1 cellular context compared by ENCODE assay signal in the genomic region with DNA sequence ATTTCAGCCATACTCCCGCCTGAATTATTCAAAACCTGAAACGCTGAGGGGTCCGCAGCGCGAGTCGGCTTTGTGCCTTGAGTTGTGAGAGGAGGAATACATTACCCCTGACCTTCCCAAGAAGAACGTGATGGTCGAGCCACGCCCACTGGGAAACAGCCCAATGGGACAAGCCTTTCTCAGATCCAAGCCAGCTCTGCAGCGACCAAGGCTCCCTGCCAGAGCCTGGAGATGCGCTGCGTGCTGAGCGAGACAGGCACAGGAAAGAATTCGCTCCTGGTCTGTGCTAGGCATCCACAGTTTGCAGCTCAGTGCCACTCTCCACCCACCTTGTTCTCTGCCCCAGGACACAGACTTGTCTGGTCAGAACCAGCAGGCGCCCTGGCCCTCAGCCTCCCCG.
TF ChIP-seq lines count a peak whose summit lies in the region.

No MANE protein-coding gene starts in this region.

TF ChIP-seq in GM23338, 12 proteins besides CTCF, POLR2A, EP300 and RAD21 (continued from another document):
- TF ChIP-seq, protein P1, sequence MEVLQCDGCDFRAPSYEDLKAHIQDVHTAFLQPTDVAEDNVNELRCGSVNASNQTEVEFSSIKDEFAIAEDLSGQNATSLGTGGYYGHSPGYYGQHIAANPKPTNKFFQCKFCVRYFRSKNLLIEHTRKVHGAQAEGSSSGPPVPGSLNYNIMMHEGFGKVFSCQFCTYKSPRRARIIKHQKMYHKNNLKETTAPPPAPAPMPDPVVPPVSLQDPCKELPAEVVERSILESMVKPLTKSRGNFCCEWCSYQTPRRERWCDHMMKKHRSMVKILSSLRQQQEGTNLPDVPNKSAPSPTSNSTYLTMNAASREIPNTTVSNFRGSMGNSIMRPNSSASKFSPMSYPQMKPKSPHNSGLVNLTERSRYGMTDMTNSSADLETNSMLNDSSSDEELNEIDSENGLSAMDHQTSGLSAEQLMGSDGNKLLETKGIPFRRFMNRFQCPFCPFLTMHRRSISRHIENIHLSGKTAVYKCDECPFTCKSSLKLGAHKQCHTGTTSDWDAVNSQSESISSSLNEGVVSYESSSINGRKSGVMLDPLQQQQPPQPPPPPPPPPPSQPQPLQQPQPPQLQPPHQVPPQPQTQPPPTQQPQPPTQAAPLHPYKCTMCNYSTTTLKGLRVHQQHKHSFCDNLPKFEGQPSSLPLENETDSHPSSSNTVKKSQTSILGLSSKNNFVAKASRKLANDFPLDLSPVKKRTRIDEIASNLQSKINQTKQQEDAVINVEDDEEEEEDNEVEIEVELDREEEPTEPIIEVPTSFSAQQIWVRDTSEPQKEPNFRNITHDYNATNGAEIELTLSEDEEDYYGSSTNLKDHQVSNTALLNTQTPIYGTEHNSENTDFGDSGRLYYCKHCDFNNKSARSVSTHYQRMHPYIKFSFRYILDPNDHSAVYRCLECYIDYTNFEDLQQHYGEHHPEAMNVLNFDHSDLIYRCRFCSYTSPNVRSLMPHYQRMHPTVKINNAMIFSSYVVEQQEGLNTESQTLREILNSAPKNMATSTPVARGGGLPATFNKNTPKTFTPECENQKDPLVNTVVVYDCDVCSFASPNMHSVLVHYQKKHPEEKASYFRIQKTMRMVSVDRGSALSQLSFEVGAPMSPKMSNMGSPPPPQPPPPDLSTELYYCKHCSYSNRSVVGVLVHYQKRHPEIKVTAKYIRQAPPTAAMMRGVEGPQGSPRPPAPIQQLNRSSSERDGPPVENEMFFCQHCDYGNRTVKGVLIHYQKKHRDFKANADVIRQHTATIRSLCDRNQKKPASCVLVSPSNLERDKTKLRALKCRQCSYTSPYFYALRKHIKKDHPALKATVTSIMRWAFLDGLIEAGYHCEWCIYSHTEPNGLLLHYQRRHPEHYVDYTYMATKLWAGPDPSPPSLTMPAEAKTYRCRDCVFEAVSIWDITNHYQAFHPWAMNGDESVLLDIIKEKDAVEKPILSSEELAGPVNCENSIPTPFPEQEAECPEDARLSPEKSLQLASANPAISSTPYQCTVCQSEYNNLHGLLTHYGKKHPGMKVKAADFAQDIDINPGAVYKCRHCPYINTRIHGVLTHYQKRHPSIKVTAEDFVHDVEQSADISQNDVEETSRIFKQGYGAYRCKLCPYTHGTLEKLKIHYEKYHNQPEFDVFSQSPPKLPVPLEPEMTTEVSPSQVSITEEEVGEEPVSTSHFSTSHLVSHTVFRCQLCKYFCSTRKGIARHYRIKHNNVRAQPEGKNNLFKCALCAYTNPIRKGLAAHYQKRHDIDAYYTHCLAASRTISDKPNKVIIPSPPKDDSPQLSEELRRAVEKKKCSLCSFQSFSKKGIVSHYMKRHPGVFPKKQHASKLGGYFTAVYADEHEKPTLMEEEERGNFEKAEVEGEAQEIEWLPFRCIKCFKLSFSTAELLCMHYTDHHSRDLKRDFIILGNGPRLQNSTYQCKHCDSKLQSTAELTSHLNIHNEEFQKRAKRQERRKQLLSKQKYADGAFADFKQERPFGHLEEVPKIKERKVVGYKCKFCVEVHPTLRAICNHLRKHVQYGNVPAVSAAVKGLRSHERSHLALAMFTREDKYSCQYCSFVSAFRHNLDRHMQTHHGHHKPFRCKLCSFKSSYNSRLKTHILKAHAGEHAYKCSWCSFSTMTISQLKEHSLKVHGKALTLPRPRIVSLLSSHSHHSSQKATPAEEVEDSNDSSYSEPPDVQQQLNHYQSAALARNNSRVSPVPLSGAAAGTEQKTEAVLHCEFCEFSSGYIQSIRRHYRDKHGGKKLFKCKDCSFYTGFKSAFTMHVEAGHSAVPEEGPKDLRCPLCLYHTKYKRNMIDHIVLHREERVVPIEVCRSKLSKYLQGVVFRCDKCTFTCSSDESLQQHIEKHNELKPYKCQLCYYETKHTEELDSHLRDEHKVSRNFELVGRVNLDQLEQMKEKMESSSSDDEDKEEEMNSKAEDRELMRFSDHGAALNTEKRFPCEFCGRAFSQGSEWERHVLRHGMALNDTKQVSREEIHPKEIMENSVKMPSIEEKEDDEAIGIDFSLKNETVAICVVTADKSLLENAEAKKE (CRISPR knock-in tag; IDR thresholded peaks at IDR 0.05), result no peak
- TF ChIP-seq EZH2phosphoT487 (IDR thresholded peaks at IDR 0.05; ENCODE audit: unreplicated experiment) (no peak), ZNF114 (CRISPR knock-in tag; IDR thresholded peaks at IDR 0.05) (no peak), JUNB (IDR thresholded peaks at IDR 0.05; ENCODE audit: unreplicated experiment) (no peak)
